33 cellular contexts compared by ENCODE assay signal in genomic region chr9:27536168-27536567, GRCh38. TPM values are rescaled to one million over a fixed set of nuclear protein-coding genes. Genes with fewer than 3 reads are reported as not detected.
"Had no signal": no experiment of that assay in that cellular context is flagged by ENCODE, and none has a peak within 500 bp of the region (broad histone marks: within the 10 kb centered on the region; RNA-seq: fewer than 3 reads in every experiment).

No MANE protein-coding gene starts in this region.

- H3K36me3 Mint-ChIP-seq: stimulated activated effector memory CD8-positive, alpha-beta T cell treated with anti-CD3 and anti-CD28 coated beads, Interleukin-12 subunit alpha, Interleukin-12 subunit beta, amount 100 ng/mL, for 72 hours had no signal

- H3K27me3 Mint-ChIP-seq: activated CD4-positive, alpha-beta T cell treated with anti-CD3 and anti-CD28 coated beads, Interleukin-2, amount 10 ng/mL, durations not matched to agents 7 days and 5 days; activated T-cell treated with anti-CD3 and anti-CD28 coated beads, Interleukin-2, amount 50 U/mL, for 24 hours; central memory CD8-positive, alpha-beta T cell; stimulated activated naive CD8-positive, alpha-beta T cell treated with anti-CD3 and anti-CD28 coated beads, Interleukin-15, Interleukin-2, amounts not matched to agents 100 ng/mL and 50 ng/mL, for 24 hours had no signal

- H3K4me1 Mint-ChIP-seq: central memory CD8-positive, alpha-beta T cell; stimulated activated effector memory CD8-positive, alpha-beta T cell treated with anti-CD3 and anti-CD28 coated beads, Interleukin-12 subunit alpha, Interleukin-12 subunit beta, amount 100 ng/mL, for 72 hours had no signal

- H3K27ac Mint-ChIP-seq: activated CD4-positive, alpha-beta memory T cell treated with anti-CD3 and anti-CD28 coated beads, Interleukin-2, amount 10 ng/mL, durations not matched to agents 7 days and 5 days; activated CD4-positive, alpha-beta T cell treated with anti-CD3 and anti-CD28 coated beads, Interleukin-2, amount 10 ng/mL, durations not matched to agents 7 days and 5 days; activated T-cell treated with anti-CD3 and anti-CD28 coated beads, Interleukin-2, amount 50 U/mL, for 24 hours; nephron progenitor cell; stimulated activated effector memory CD8-positive, alpha-beta T cell treated with anti-CD3 and anti-CD28 coated beads, Interleukin-12 subunit alpha, Interleukin-12 subunit beta, amount 100 ng/mL, for 72 hours; stimulated activated naive CD8-positive, alpha-beta T cell treated with anti-CD3 and anti-CD28 coated beads, Interleukin-15, Interleukin-2, amounts not matched to agents 100 ng/mL and 50 ng/mL, for 24 hours; WTC11 had no signal

- H3K27ac ChIP-seq: heart left ventricle, left ventricle myocardium inferior, neutrophil, right lobe of liver, upper lobe of right lung had no signal

- H3K36me3 ChIP-seq: right lobe of liver, tibial artery, upper lobe of right lung had no signal

- H3K27me3 ChIP-seq: heart left ventricle, right lobe of liver, tibial artery, upper lobe of right lung had no signal

- H3K4me3 Mint-ChIP-seq: activated CD4-positive, alpha-beta memory T cell treated with anti-CD3 and anti-CD28 coated beads, Interleukin-2, amount 10 ng/mL, durations not matched to agents 7 days and 5 days; activated CD4-positive, alpha-beta T cell treated with anti-CD3 and anti-CD28 coated beads, Interleukin-2, amount 10 ng/mL, durations not matched to agents 7 days and 5 days; activated T-cell treated with anti-CD3 and anti-CD28 coated beads, Interleukin-2, amount 50 U/mL, for 24 hours; central memory CD8-positive, alpha-beta T cell; nephron progenitor cell; stimulated activated effector memory CD8-positive, alpha-beta T cell treated with anti-CD3 and anti-CD28 coated beads, Interleukin-12 subunit alpha, Interleukin-12 subunit beta, amount 100 ng/mL, for 72 hours; stimulated activated naive CD8-positive, alpha-beta T cell treated with anti-CD3 and anti-CD28 coated beads, Interleukin-15, Interleukin-2, amounts not matched to agents 100 ng/mL and 50 ng/mL, for 24 hours; WTC11 had no signal

- H3K4me3 ChIP-seq: heart left ventricle, left ventricle myocardium inferior, lung, right lobe of liver, tibial artery, upper lobe of right lung had no signal

- H3K9me3 ChIP-seq: heart left ventricle, left ventricle myocardium inferior, neutrophil, right lobe of liver, tibial artery, upper lobe of right lung had no signal

- DNase-seq: activated CD4-positive, alpha-beta memory T cell treated with anti-CD3 and anti-CD28 coated beads, Interleukin-2, amount 10 ng/mL, durations not matched to agents 7 days and 5 days; activated CD4-positive, alpha-beta T cell treated with anti-CD3 and anti-CD28 coated beads for 1 hour; activated CD4-positive, alpha-beta T cell treated with anti-CD3 and anti-CD28 coated beads, Interleukin-2, amount 10 ng/mL, durations not matched to agents 7 days and 5 days; activated CD8-positive, alpha-beta memory T cell treated with anti-CD3 and anti-CD28 coated beads, Interleukin-2, amount 50 U/mL, for 48 hours; activated gamma-delta T cell; activated naive CD4-positive, alpha-beta T cell treated with anti-CD3 and anti-CD28 coated beads, Interleukin-2, amount 50 U/mL, for 16 hours; activated T-cell treated with anti-CD3 and anti-CD28 coated beads, Interleukin-2, amount 50 U/mL, for 24 hours; amniotic stem cell; effector memory CD4-positive, alpha-beta T cell; foreskin fibroblast; heart left ventricle; kidney glomerular epithelial cell; left ventricle myocardium inferior; nephron progenitor cell; right lobe of liver; stimulated activated CD4-positive, alpha-beta T cell treated with anti-CD3 and anti-CD28 coated beads, Interleukin-4, amount 100 ng/mL, for 1 hour; tibial artery; upper lobe of right lung had no signal

- H3K9me3 Mint-ChIP-seq: activated CD4-positive, alpha-beta memory T cell treated with anti-CD3 and anti-CD28 coated beads, Interleukin-2, amount 10 ng/mL, durations not matched to agents 7 days and 5 days; activated CD4-positive, alpha-beta T cell treated with anti-CD3 and anti-CD28 coated beads, Interleukin-2, amount 10 ng/mL, durations not matched to agents 7 days and 5 days; activated T-cell treated with anti-CD3 and anti-CD28 coated beads, Interleukin-2, amount 50 U/mL, for 24 hours; central memory CD8-positive, alpha-beta T cell; nephron progenitor cell; stimulated activated effector memory CD8-positive, alpha-beta T cell treated with anti-CD3 and anti-CD28 coated beads, Interleukin-12 subunit alpha, Interleukin-12 subunit beta, amount 100 ng/mL, for 72 hours; stimulated activated naive CD8-positive, alpha-beta T cell treated with anti-CD3 and anti-CD28 coated beads, Interleukin-15, Interleukin-2, amounts not matched to agents 100 ng/mL and 50 ng/mL, for 24 hours; WTC11 had no signal

RNA-seq across cellular contexts. Expression of gene IFNK, which starts 12.1 kb away (rescaled TPM):
- total RNA-seq: activated CD4-positive, alpha-beta memory T cell treated with anti-CD3 and anti-CD28 coated beads, Interleukin-2, amount 10 ng/mL, durations not matched to agents 7 days and 5 days; activated CD4-positive, alpha-beta T cell treated with anti-CD3 and anti-CD28 coated beads, Interleukin-2, amount 10 ng/mL, durations not matched to agents 7 days and 5 days; dermis microvascular lymphatic vessel endothelial cell; heart left ventricle; left ventricle myocardium inferior; lung; mesenteric fat pad; mucosa of gallbladder; osteocyte; posterior vena cava; renal cortical epithelial cell; right lobe of liver; skeletal muscle tissue; subcutaneous adipose tissue; upper lobe of right lung; WTC11 had no signal
- polyA plus RNA-seq: esophagus, heart left ventricle, lung had no signal
